8 cellular contexts compared by ENCODE assay signal in genomic region chr10:931326-932318, GRCh38. TPM values are rescaled to one million over a fixed set of nuclear protein-coding genes. Genes with fewer than 3 reads are reported as not detected.
DNase-seq lines count a peak whose midpoint lies in the region; ATAC-seq and TF ChIP-seq lines count a peak whose summit lies in the region.

Gene LARP4B, minus strand, starts transcription at chr10:931705. Its CDS starts 45,984 bp downstream, at chr10:885721.

- H3K4me3 ChIP-seq in AG10803 (ENCODE audit: low read length) (peak within 1 kb of the TSS; percentile 83), spleen (peak within 1 kb of the TSS; percentile 40 to 89 (median 61))

- H3K36me3 ChIP-seq in spleen: peaks cover 0 to 3% (median under 1%) of the 10 kb centered on the region in 6 donors

- peaks cover 21 to 55% (median 40%) of the 10 kb centered on the region in 6 donors for H3K4me1 ChIP-seq in spleen

- 0 to 1% (median 0%) methylated on average over 50 to 137 of the region's 137 CpGs for whole genome bisulfite sequencing in spleen, 5 donors

- no peak for TF ChIP-seq CTCF in AG10803 (conservative IDR thresholded peaks at IDR 0.05; ENCODE audit: low read length)
- TF ChIP-seq CTCF in spleen (IDR thresholded peaks at IDR 0.05 in 8 of 11, conservative IDR thresholded peaks at IDR 0.05 in 3 of 11): no peak

- H3K27me3 ChIP-seq in spleen (replicated peaks in 1 of 7): no peaks in the 10 kb centered on the region

- intact Hi-C loops in spleen (cut with DNase I; ENCODE audit: low total_unique reads): loop anchor here (5.0 kb wide), 1 partner anchor 126 kb away; the partner anchor contains the start of gene WDR37

- peak in 2 of 3 donors; percentile 15 to 41 for TF ChIP-seq POLR2A in spleen (IDR thresholded peaks at IDR 0.05)

- peak within 1 kb of the TSS; percentile 74 to 98 (median 94) for H3K27ac ChIP-seq in spleen

- DNase-seq in AG10803 (ENCODE audit: low read depth): peak; percentile 99
- DNase-seq in NCI-H446 (lab: John Stamatoyannopoulos, UW): peak; percentile 91 to 98
- peak; percentile 95 for DNase-seq in activated CD4-positive, CD25-positive, alpha-beta regulatory T cell treated with anti-CD3 and anti-CD28 coated beads, Interleukin-2, amount 50 U/mL, for 16 hours (ENCODE audit: low read depth, low spot score)
- DNase-seq in central memory CD4-positive, alpha-beta T cell: peak; percentile 98
- peak; percentile 97 for DNase-seq in inferior parietal cortex (ENCODE audit: extremely low spot score)
- peak; percentile 99 for DNase-seq in spleen

- no peaks in the 10 kb centered on the region for H3K9me3 ChIP-seq in spleen

- ATAC-seq in GM19043 (IDR thresholded peaks at IDR 0.05; ENCODE audit: low read depth, unreplicated experiment) (peak; percentile 85), HG03354 (IDR thresholded peaks at IDR 0.05; ENCODE audit: poor library complexity, severe bottlenecking, unreplicated experiment) (peak; percentile 93)

RNA-seq across cellular contexts. Expression of gene LARP4B, which starts in this region (rescaled TPM):
- total RNA-seq in spleen: 100 to 1,000 TPM in 4 of 7 donors, 10 to 100 TPM in 3; 78.8 to 163 (median 105) TPM
- 10 to 100 TPM; 12.7 to 17.7 (median 14.3) TPM for polyA plus RNA-seq in spleen

Comparison
In these comparisons a context has a peak if more than half of its experiments do, and no peak if none do; other contexts are left out.
1. Peak in every context shown above with its lines: DNase-seq, ATAC-seq, H3K4me3 ChIP-seq and H3K27ac ChIP-seq.